9 cellular contexts compared by ENCODE assay signal in the genomic region with DNA sequence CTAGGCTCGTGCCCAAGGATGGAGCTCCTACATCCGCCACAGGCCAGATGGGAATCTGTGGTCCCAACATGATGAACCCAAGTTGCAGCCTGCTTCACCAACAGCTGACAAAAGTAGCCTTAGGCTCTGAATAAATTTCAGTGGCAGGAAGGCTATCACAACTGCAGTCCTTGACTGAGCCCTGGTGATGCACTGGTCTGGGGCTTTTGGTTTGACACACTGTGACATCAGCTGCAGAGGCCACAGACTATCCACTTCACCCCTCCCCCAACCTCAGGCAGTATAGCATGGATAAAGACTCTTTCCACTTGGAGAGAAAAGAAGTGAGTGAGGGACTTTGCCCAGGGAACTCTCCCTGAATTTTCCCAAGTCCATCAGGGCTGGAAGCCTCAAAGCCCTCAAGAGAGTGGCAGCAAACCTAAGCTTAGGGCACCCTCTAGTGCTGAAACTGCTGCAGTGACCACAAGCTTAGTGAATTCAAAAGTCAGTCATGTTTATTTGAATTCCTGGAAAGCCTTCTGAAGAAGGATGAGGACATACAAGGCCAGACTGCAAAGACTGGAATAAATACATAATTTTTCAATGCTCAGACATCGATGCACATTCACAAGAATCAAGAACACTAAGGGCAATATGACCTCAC.
A peak's percentile ranks its signal among the peaks of the same experiment; 100 is the strongest.
DNase-seq lines count a peak whose midpoint lies in the region; ATAC-seq, FAIRE-seq and TF ChIP-seq lines count a peak whose summit lies in the region.
"Had no signal": no experiment of that assay in that cellular context is flagged by ENCODE, and none has a peak within 500 bp of the region (broad histone marks: within the 10 kb centered on the region; RNA-seq: fewer than 3 reads in every experiment).

No MANE protein-coding gene starts in this region.

- FAIRE-seq in keratinocyte (lab: Jason Lieb, UNC), result no peak

- dilution Hi-C loops in keratinocyte (cut with MboI; ENCODE audit: extremely low pct_ligation_motif_present, low sequenced_read_pairs), result no loop called here

- H3K79me2 ChIP-seq in OCI-LY3 (ENCODE audit: low read length) (no peaks in the 10 kb centered on the region), keratinocyte (ENCODE audit: control insufficient read depth, insufficient read depth, low read length) (no peaks in the 10 kb centered on the region)

- H3K9me3 ChIP-seq in OCI-LY3 (ENCODE audit: insufficient read depth, low read length) (no peaks in the 10 kb centered on the region), keratinocyte (ENCODE audit: control insufficient read depth, low read depth, low read length) (no peaks in the 10 kb centered on the region), stomach (no peaks in the 10 kb centered on the region), upper lobe of left lung (no peaks in the 10 kb centered on the region)

- 18 to 71% (median 64%) methylated on average over 1 to 3 of the region's 3 CpGs for WGBS in stomach, 5 donors
- WGBS in upper lobe of left lung, 2 donors, result 15 to 57% methylated on average over 1 to 3 of the region's 3 CpGs

- TF ChIP-seq POLR2A in stomach (IDR thresholded peaks at IDR 0.05) (no peak), upper lobe of left lung (IDR thresholded peaks at IDR 0.05) (no peak)

- no peaks in the 10 kb centered on the region for H3K9me1 ChIP-seq in keratinocyte (ENCODE audit: control insufficient read depth, extremely low read depth, insufficient read depth, low read length)

- TF ChIP-seq EP300 in stomach (IDR thresholded peaks at IDR 0.05) (no peak), upper lobe of left lung (IDR thresholded peaks at IDR 0.05) (no peak)

- H2AFZ ChIP-seq in OCI-LY3 (ENCODE audit: low read depth, low read length), result no peak overlapping the region
- H2AFZ ChIP-seq in keratinocyte (ENCODE audit: control insufficient read depth, low read length), result no peak overlapping the region

- no peak overlapping the region for H3K9ac ChIP-seq in OCI-LY3 (ENCODE audit: low read length)
- no peak overlapping the region for H3K9ac ChIP-seq in keratinocyte (ENCODE audit: control insufficient read depth, extremely low read depth, insufficient read depth, low read length)

- H3K36me3 ChIP-seq in OCI-LY3 (replicated peaks; ENCODE audit: low read depth, low read length) (no peaks in the 10 kb centered on the region), keratinocyte (ENCODE audit: control insufficient read depth in 2 of 2, extremely low read depth in 1 of 2, insufficient read depth in 2 of 2, low read length in 2 of 2) (no peaks in the 10 kb centered on the region), stomach (no peaks in the 10 kb centered on the region), upper lobe of left lung (no peaks in the 10 kb centered on the region)

- no peaks in the 10 kb centered on the region for H3K27me3 ChIP-seq in OCI-LY3 (ENCODE audit: low read depth, low read length)
- no peaks in the 10 kb centered on the region for H3K27me3 ChIP-seq in keratinocyte (ENCODE audit: control insufficient read depth, extremely low read depth, insufficient read depth, low read length)
- no peaks in the 10 kb centered on the region for H3K27me3 ChIP-seq in stomach
- no peaks in the 10 kb centered on the region for H3K27me3 ChIP-seq in upper lobe of left lung

- H4K20me1 ChIP-seq in OCI-LY3 (ENCODE audit: insufficient read depth, low read length), result no peaks in the 10 kb centered on the region
- H4K20me1 ChIP-seq in keratinocyte (ENCODE audit: control insufficient read depth, extremely low read depth, insufficient read depth, low read length), result no peaks in the 10 kb centered on the region

- H3K4me2 ChIP-seq in OCI-LY3 (ENCODE audit: low read length), result no peak overlapping the region
- no peak overlapping the region for H3K4me2 ChIP-seq in keratinocyte (ENCODE audit: control insufficient read depth, extremely low read depth, insufficient read depth, low read depth, low read length)

- H3K27ac ChIP-seq in OCI-LY3 (ENCODE audit: low read length), result no peak overlapping the region
- no peak overlapping the region for H3K27ac ChIP-seq in keratinocyte (ENCODE audit: control insufficient read depth, insufficient read depth, low read length)
- H3K27ac ChIP-seq in stomach, result no peak overlapping the region
- H3K27ac ChIP-seq in upper lobe of left lung, result no peak overlapping the region
- H3K27ac ChIP-seq: epithelial cell of prostate had no signal

- H3K4me3 ChIP-seq in OCI-LY3 (ENCODE audit: low read length) (no peak overlapping the region), keratinocyte (ENCODE audit: control insufficient read depth in 2 of 3, extremely low read depth in 1 of 3, insufficient read depth in 2 of 3, low read depth in 1 of 3, low read length in 3 of 3) (no peak overlapping the region), stomach (no peak overlapping the region), upper lobe of left lung (no peak overlapping the region)

- ATAC-seq in GM21529 (IDR thresholded peaks at IDR 0.05; ENCODE audit: unreplicated experiment), result peak; percentile 58
- no peak for ATAC-seq in GM19455 (IDR thresholded peaks at IDR 0.05; ENCODE audit: unreplicated experiment)
- ATAC-seq in esophagus mucosa, result no peak
- ATAC-seq in upper lobe of left lung (ENCODE audit: low FRiP score in 2 of 2), result no peak

- intact Hi-C loops in stomach (cut with DNase I; ENCODE audit: low total_unique reads), result no loop called here

- peak; percentile 68 for TF ChIP-seq CTCF in OCI-LY3 (IDR thresholded peaks at IDR 0.05; ENCODE audit: low read depth, low read length)
- peak; percentile 65 to 73 (median 66) for TF ChIP-seq CTCF in keratinocyte (optimal IDR thresholded peaks at IDR 0.05 in 1 of 3, IDR thresholded peaks at IDR 0.05 in 1 of 3, conservative IDR thresholded peaks at IDR 0.05 in 1 of 3; ENCODE audit: extremely low read depth in 1 of 3, insufficient read depth in 2 of 3, low read length in 3 of 3)
- TF ChIP-seq CTCF in stomach (IDR thresholded peaks at IDR 0.05), result peak in 1 of 7 experiments; percentile 23
- peak in 2 of 6 experiments; percentile 18 to 19 for TF ChIP-seq CTCF in upper lobe of left lung (IDR thresholded peaks at IDR 0.05)

- H3K4me1 ChIP-seq in OCI-LY3 (ENCODE audit: low read length) (no peaks in the 10 kb centered on the region), keratinocyte (ENCODE audit: control insufficient read depth, extremely low read depth, insufficient read depth, low read length) (no peaks in the 10 kb centered on the region), stomach (no peaks in the 10 kb centered on the region), upper lobe of left lung (no peaks in the 10 kb centered on the region)

- DNase-seq in DMS114 treated with DMSO at 0.1 percent for 48 hours (lab: John Stamatoyannopoulos, UW; ENCODE audit: unreplicated experiment), result peak; percentile 1
- DNase-seq in keratinocyte (ENCODE audit: low read depth, low spot score), result no peak
- DNase-seq in stomach, result no peak
- DNase-seq in upper lobe of left lung, result no peak
